Comparison of ENCODE assay signal across 21 cellular contexts in the genomic region with DNA sequence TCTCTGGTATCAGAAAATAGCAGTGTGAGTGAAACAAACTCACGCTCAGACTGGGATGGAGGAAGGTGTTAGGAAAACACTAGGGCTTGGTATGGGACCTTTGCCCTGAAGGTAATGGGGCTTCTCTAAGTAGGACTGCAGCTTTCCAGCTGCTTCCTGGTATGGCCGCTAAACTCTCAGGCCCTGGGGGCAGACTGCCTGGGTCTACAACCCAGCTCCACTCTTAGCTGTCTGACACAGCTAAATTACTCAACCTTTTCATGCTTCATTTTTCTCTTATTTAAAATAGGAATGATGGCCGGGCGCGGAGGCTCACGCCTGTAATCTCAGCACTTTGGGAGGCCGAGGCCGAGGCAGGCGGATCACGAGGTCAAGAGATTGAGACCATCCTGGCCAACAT.
"Had no signal": no experiment of that assay in that cellular context is flagged by ENCODE, and none has a peak within 500 bp of the region (broad histone marks: within the 10 kb centered on the region; RNA-seq: fewer than 3 reads in every experiment).

No MANE protein-coding gene starts in this region.

- ATAC-seq: body of pancreas; left lung; mucosa of descending colon; naive thymus-derived CD4-positive, alpha-beta T cell; right cardiac atrium had no signal

- H3K27me3 Mint-ChIP-seq: activated CD4-positive, alpha-beta T cell treated with anti-CD3 and anti-CD28 coated beads, Interleukin-2, amount 10 ng/mL, durations not matched to agents 7 days and 5 days; activated naive CD8-positive, alpha-beta T cell treated with anti-CD3 and anti-CD28 coated beads for 36 hours; naive thymus-derived CD4-positive, alpha-beta T cell; progenitor cell of endocrine pancreas; stimulated activated naive CD8-positive, alpha-beta T cell treated with anti-CD3 and anti-CD28 coated beads, Interleukin-15, Interleukin-2, amounts not matched to agents 100 ng/mL and 50 ng/mL, for 24 hours had no signal

- FAIRE-seq: keratinocyte had no signal

- H3K4me1 ChIP-seq: colonic mucosa had no signal

- H3K4me2 ChIP-seq: smooth muscle cell had no signal

- H3K36me3 Mint-ChIP-seq: activated naive CD8-positive, alpha-beta T cell treated with anti-CD3 and anti-CD28 coated beads for 36 hours; naive thymus-derived CD4-positive, alpha-beta T cell had no signal

- H3K9me3 ChIP-seq: body of pancreas, colonic mucosa, esophagus muscularis mucosa, left lung, mucosa of descending colon, suprapubic skin, upper lobe of left lung had no signal

- H3K4me3 ChIP-seq: body of pancreas, colonic mucosa, esophagus muscularis mucosa, left lung, mucosa of descending colon, smooth muscle cell, suprapubic skin, upper lobe of left lung had no signal

- H3K27me3 ChIP-seq: body of pancreas, colonic mucosa, esophagus muscularis mucosa, left lung, suprapubic skin, upper lobe of left lung had no signal

- H3K36me3 ChIP-seq: colonic mucosa, esophagus muscularis mucosa, left lung, suprapubic skin, upper lobe of left lung had no signal

- H3K9me3 Mint-ChIP-seq: activated CD4-positive, alpha-beta T cell treated with anti-CD3 and anti-CD28 coated beads, Interleukin-2, amount 10 ng/mL, durations not matched to agents 7 days and 5 days; activated naive CD8-positive, alpha-beta T cell treated with anti-CD3 and anti-CD28 coated beads for 36 hours; naive thymus-derived CD4-positive, alpha-beta T cell; stimulated activated naive CD8-positive, alpha-beta T cell treated with anti-CD3 and anti-CD28 coated beads, Interleukin-15, Interleukin-2, amounts not matched to agents 100 ng/mL and 50 ng/mL, for 24 hours had no signal

- H3K27ac ChIP-seq: body of pancreas, colonic mucosa, esophagus muscularis mucosa, left lung, suprapubic skin, upper lobe of left lung had no signal

- DNase-seq: activated CD4-positive, alpha-beta T cell treated with anti-CD3 and anti-CD28 coated beads, Interleukin-2, amount 10 ng/mL, durations not matched to agents 7 days and 5 days; activated CD4-positive, CD25-positive, alpha-beta regulatory T cell; activated CD8-positive, alpha-beta memory T cell treated with anti-CD3 and anti-CD28 coated beads, Interleukin-2, amount 50 U/mL, for 48 hours; activated naive CD8-positive, alpha-beta T cell treated with anti-CD3 and anti-CD28 coated beads for 36 hours; amygdala; body of pancreas; central memory CD4-positive, alpha-beta T cell; colonic mucosa; left lung; mucosa of descending colon; naive thymus-derived CD4-positive, alpha-beta T cell; right cardiac atrium; stimulated activated CD4-positive, alpha-beta T cell treated with anti-CD3 and anti-CD28 coated beads, Interleukin-4, amount 100 ng/mL, for 4 hours; stimulated activated CD8-positive, alpha-beta memory T cell treated with anti-CD3 and anti-CD28 coated beads, Interleukin-4, amount 100 ng/mL, for 48 hours; upper lobe of left lung had no signal

- H3K4me3 Mint-ChIP-seq: activated CD4-positive, alpha-beta T cell treated with anti-CD3 and anti-CD28 coated beads, Interleukin-2, amount 10 ng/mL, durations not matched to agents 7 days and 5 days; activated naive CD8-positive, alpha-beta T cell treated with anti-CD3 and anti-CD28 coated beads for 36 hours; naive thymus-derived CD4-positive, alpha-beta T cell; stimulated activated naive CD8-positive, alpha-beta T cell treated with anti-CD3 and anti-CD28 coated beads, Interleukin-15, Interleukin-2, amounts not matched to agents 100 ng/mL and 50 ng/mL, for 24 hours had no signal

- H3K27ac Mint-ChIP-seq: activated CD4-positive, alpha-beta T cell treated with anti-CD3 and anti-CD28 coated beads, Interleukin-2, amount 10 ng/mL, durations not matched to agents 7 days and 5 days; activated naive CD8-positive, alpha-beta T cell treated with anti-CD3 and anti-CD28 coated beads for 36 hours; naive thymus-derived CD4-positive, alpha-beta T cell; progenitor cell of endocrine pancreas; stimulated activated naive CD8-positive, alpha-beta T cell treated with anti-CD3 and anti-CD28 coated beads, Interleukin-15, Interleukin-2, amounts not matched to agents 100 ng/mL and 50 ng/mL, for 24 hours had no signal
